Comparison of ENCODE assay signal across 1 cellular context in the genomic region with DNA sequence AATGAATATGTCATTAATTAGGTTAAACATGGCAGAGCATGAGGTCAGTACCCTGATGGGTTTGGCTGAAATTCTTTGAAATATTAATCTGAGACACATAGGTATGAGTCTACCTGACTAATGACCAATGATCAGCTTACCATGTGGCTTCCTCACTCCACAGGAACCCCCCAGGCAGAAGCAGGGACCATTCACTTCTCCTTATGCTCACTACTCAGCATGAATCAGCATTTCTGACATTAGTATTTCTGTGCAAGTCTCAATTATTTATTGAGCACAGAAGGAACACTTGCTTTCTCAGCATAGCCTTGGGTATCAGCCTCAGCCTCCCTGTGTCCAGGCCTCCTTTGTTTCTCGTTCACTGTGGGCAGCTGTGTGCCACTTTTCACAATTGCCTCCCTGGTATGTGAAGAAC.
TF ChIP-seq lines count a peak whose summit lies in the region.

No MANE protein-coding gene starts in this region.

TF ChIP-seq in K562, 482 proteins besides CTCF, POLR2A, EP300 and RAD21 (continued from another document):
- TF ChIP-seq MAFF (IDR thresholded peaks at IDR 0.05; ENCODE audit: low read length) = peak; percentile 73; the same call in 1 of the 2 replicates
- 0 out of 4 replicates have a peak, but pooled peaks of 1 of the 2 experiments have one; percentile 8 for TF ChIP-seq KDM1A (IDR thresholded peaks at IDR 0.05)
- TF ChIP-seq, protein P1, sequence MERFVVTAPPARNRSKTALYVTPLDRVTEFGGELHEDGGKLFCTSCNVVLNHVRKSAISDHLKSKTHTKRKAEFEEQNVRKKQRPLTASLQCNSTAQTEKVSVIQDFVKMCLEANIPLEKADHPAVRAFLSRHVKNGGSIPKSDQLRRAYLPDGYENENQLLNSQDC (CRISPR knock-in tag; IDR thresholded peaks at IDR 0.05) = no peak
- TF ChIP-seq ZNF830 (CRISPR knock-in tag; IDR thresholded peaks at IDR 0.05) = no peak
- TF ChIP-seq, protein P2, sequence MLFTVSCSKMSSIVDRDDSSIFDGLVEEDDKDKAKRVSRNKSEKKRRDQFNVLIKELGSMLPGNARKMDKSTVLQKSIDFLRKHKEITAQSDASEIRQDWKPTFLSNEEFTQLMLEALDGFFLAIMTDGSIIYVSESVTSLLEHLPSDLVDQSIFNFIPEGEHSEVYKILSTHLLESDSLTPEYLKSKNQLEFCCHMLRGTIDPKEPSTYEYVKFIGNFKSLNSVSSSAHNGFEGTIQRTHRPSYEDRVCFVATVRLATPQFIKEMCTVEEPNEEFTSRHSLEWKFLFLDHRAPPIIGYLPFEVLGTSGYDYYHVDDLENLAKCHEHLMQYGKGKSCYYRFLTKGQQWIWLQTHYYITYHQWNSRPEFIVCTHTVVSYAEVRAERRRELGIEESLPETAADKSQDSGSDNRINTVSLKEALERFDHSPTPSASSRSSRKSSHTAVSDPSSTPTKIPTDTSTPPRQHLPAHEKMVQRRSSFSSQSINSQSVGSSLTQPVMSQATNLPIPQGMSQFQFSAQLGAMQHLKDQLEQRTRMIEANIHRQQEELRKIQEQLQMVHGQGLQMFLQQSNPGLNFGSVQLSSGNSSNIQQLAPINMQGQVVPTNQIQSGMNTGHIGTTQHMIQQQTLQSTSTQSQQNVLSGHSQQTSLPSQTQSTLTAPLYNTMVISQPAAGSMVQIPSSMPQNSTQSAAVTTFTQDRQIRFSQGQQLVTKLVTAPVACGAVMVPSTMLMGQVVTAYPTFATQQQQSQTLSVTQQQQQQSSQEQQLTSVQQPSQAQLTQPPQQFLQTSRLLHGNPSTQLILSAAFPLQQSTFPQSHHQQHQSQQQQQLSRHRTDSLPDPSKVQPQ (CRISPR knock-in tag; IDR thresholded peaks at IDR 0.05; ENCODE audit: borderline replicate concordance) = no peak
- no peak for TF ChIP-seq ZBTB12 (CRISPR knock-in tag; IDR thresholded peaks at IDR 0.05)
- TF ChIP-seq SLC30A9 (CRISPR knock-in tag; IDR thresholded peaks at IDR 0.05) = no peak
- TF ChIP-seq TBP (optimal IDR thresholded peaks at IDR 0.05; ENCODE audit: low read depth, low read length) = no peak
- TF ChIP-seq ZSCAN29 (IDR thresholded peaks at IDR 0.05) = no peak
- no peak for TF ChIP-seq PYGO2 (tag; IDR thresholded peaks at IDR 0.05)
- no peak for TF ChIP-seq KLF1 (tag; IDR thresholded peaks at IDR 0.05)
- TF ChIP-seq, protein P3, sequence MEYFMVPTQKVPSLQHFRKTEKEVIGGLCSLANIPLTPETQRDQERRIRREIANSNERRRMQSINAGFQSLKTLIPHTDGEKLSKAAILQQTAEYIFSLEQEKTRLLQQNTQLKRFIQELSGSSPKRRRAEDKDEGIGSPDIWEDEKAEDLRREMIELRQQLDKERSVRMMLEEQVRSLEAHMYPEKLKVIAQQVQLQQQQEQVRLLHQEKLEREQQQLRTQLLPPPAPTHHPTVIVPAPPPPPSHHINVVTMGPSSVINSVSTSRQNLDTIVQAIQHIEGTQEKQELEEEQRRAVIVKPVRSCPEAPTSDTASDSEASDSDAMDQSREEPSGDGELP (CRISPR knock-in tag; IDR thresholded peaks at IDR 0.05; ENCODE audit: borderline replicate concordance) = no peak
- TF ChIP-seq HNRNPK (IDR thresholded peaks at IDR 0.05; ENCODE audit: low read depth, low read length, poor library complexity, severe bottlenecking) = no peak
- no peak for TF ChIP-seq SNRNP70 (optimal IDR thresholded peaks at IDR 0.05; ENCODE audit: low read depth, low read length)
- TF ChIP-seq ATF4 (CRISPR knock-in tag; IDR thresholded peaks at IDR 0.05) = no peak
- no peak for TF ChIP-seq RUNX1 (IDR thresholded peaks at IDR 0.05; ENCODE audit: low read depth)
- TF ChIP-seq ESRRB (CRISPR knock-in tag; IDR thresholded peaks at IDR 0.05; ENCODE audit: borderline replicate concordance) = no peak
- TF ChIP-seq CEBPG (CRISPR knock-in tag; IDR thresholded peaks at IDR 0.05) = no peak
- no peak for TF ChIP-seq CEBPG (tag; conservative IDR thresholded peaks at IDR 0.05 in 1 of 2, IDR thresholded peaks at IDR 0.05 in 1 of 2)
- TF ChIP-seq, protein P4, sequence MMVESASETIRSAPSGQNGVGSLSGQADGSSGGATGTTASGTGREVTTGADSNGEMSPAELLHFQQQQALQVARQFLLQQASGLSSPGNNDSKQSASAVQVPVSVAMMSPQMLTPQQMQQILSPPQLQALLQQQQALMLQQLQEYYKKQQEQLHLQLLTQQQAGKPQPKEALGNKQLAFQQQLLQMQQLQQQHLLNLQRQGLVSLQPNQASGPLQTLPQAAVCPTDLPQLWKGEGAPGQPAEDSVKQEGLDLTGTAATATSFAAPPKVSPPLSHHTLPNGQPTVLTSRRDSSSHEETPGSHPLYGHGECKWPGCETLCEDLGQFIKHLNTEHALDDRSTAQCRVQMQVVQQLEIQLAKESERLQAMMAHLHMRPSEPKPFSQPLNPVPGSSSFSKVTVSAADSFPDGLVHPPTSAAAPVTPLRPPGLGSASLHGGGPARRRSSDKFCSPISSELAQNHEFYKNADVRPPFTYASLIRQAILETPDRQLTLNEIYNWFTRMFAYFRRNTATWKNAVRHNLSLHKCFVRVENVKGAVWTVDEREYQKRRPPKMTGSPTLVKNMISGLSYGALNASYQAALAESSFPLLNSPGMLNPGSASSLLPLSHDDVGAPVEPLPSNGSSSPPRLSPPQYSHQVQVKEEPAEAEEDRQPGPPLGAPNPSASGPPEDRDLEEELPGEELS (CRISPR knock-in tag; IDR thresholded peaks at IDR 0.05; ENCODE audit: borderline replicate concordance) = no peak
- TF ChIP-seq BACH1 (tag; IDR thresholded peaks at IDR 0.05) = 0 out of 2 replicates have a peak, but pooled peaks have one; percentile 41
- no peak for TF ChIP-seq PTRF (tag; IDR thresholded peaks at IDR 0.05)
- no peak for TF ChIP-seq ZNF384 (IDR thresholded peaks at IDR 0.05; ENCODE audit: low read depth, low read length)
- no peak for TF ChIP-seq BDP1 (IDR thresholded peaks at IDR 0.05; ENCODE audit: insufficient read depth, insufficient read length)
- no peak for TF ChIP-seq NONO (IDR thresholded peaks at IDR 0.05; ENCODE audit: low read depth in 2 of 2, low read length in 1 of 2)
- TF ChIP-seq NFE2L1 (tag; IDR thresholded peaks at IDR 0.05; ENCODE audit: borderline replicate concordance, low read depth) = peak; percentile 59; the same call in 1 of the 2 replicates
- peak; percentile 67 for TF ChIP-seq MAFK (IDR thresholded peaks at IDR 0.05; ENCODE audit: low read length)
- no peak for TF ChIP-seq POLR2G (IDR thresholded peaks at IDR 0.05; ENCODE audit: low read depth, low read length)
- no peak for TF ChIP-seq ZFP1 (CRISPR knock-in tag; IDR thresholded peaks at IDR 0.05)
- TF ChIP-seq PHB2 (IDR thresholded peaks at IDR 0.05; ENCODE audit: low read depth) = no peak
- no peak for TF ChIP-seq NEUROD1 (IDR thresholded peaks at IDR 0.05; ENCODE audit: borderline replicate concordance, low read depth, low read length, partially characterized antibody)
- TF ChIP-seq, protein P5, sequence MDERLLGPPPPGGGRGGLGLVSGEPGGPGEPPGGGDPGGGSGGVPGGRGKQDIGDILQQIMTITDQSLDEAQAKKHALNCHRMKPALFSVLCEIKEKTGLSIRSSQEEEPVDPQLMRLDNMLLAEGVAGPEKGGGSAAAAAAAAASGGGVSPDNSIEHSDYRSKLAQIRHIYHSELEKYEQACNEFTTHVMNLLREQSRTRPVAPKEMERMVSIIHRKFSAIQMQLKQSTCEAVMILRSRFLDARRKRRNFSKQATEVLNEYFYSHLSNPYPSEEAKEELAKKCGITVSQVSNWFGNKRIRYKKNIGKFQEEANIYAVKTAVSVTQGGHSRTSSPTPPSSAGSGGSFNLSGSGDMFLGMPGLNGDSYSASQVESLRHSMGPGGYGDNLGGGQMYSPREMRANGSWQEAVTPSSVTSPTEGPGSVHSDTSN (CRISPR knock-in tag; IDR thresholded peaks at IDR 0.05; ENCODE audit: low read depth) = no peak
- TF ChIP-seq, protein P5 (tag; conservative IDR thresholded peaks at IDR 0.05; ENCODE audit: low read depth) = no peak
- no peak for TF ChIP-seq KLF16 (IDR thresholded peaks at IDR 0.05)
- TF ChIP-seq, protein P6, sequence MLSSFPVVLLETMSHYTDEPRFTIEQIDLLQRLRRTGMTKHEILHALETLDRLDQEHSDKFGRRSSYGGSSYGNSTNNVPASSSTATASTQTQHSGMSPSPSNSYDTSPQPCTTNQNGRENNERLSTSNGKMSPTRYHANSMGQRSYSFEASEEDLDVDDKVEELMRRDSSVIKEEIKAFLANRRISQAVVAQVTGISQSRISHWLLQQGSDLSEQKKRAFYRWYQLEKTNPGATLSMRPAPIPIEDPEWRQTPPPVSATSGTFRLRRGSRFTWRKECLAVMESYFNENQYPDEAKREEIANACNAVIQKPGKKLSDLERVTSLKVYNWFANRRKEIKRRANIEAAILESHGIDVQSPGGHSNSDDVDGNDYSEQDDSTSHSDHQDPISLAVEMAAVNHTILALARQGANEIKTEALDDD (IDR thresholded peaks at IDR 0.05) = no peak
- TF ChIP-seq ZNF212 (CRISPR knock-in tag; IDR thresholded peaks at IDR 0.05) = no peak
- no peak for TF ChIP-seq TRIM28 (IDR thresholded peaks at IDR 0.05)
- no peak for TF ChIP-seq ZNF408 (CRISPR knock-in tag; IDR thresholded peaks at IDR 0.05; ENCODE audit: low read depth)
- no peak for TF ChIP-seq NFXL1 (CRISPR knock-in tag; IDR thresholded peaks at IDR 0.05)
- TF ChIP-seq, protein P7, sequence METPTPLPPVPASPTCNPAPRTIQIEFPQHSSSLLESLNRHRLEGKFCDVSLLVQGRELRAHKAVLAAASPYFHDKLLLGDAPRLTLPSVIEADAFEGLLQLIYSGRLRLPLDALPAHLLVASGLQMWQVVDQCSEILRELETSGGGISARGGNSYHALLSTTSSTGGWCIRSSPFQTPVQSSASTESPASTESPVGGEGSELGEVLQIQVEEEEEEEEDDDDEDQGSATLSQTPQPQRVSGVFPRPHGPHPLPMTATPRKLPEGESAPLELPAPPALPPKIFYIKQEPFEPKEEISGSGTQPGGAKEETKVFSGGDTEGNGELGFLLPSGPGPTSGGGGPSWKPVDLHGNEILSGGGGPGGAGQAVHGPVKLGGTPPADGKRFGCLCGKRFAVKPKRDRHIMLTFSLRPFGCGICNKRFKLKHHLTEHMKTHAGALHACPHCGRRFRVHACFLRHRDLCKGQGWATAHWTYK (CRISPR knock-in tag; IDR thresholded peaks at IDR 0.05) = no peak
